ENCODE assay signal across 9 cellular contexts in the genomic region with DNA sequence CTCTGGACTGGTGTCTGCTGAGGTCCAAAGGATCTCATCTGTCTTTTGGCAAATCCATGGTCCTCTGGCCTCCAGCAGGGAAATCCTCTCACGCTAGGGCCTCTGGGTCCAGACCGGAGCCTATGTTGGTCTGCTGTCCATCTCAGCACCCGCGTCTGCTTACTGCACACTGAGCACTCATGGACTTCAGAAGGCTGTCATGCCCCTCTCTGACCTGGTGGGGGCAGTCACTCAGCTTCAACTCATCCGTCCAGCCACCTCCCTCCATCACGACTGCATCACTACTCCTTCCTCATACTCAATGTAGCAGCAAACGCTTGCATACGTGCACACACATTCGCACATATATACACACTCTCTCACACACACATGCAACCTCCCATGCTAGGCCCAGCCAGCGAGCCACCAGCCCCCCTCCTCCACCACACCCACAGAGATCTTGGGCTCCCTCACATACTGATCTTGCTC. TPM values are rescaled to one million over a fixed set of nuclear protein-coding genes. Genes with fewer than 3 reads are reported as not detected.
DNase-seq lines count a peak whose midpoint lies in the region; ATAC-seq, FAIRE-seq and TF ChIP-seq lines count a peak whose summit lies in the region.
"Had no signal": no experiment of that assay in that cellular context is flagged by ENCODE, and none has a peak within 500 bp of the region (broad histone marks: within the 10 kb centered on the region; RNA-seq: fewer than 3 reads in every experiment).

No MANE protein-coding gene starts in this region.

- TF ChIP-seq CTCF in A549 (IDR thresholded peaks at IDR 0.05) (no peak), HFFc6 (IDR thresholded peaks at IDR 0.05) (peak; percentile 73), MM.1S (IDR thresholded peaks at IDR 0.05; ENCODE audit: low read length) (peak; percentile 36), stomach (IDR thresholded peaks at IDR 0.05) (peak in 1 of 7 experiments; percentile 28)

- H3K9me2 ChIP-seq in MM.1S (replicated peaks; ENCODE audit: insufficient read depth, low read length), result no peaks in the 10 kb centered on the region

- no peaks in the 10 kb centered on the region for H3K36me3 ChIP-seq in MM.1S (replicated peaks; ENCODE audit: insufficient read depth, low read length)
- no peaks in the 10 kb centered on the region for H3K36me3 ChIP-seq in iPS DF 6.9 (ENCODE audit: control insufficient read depth, insufficient read depth, low read length)
- H3K36me3 ChIP-seq in stomach, result no peaks in the 10 kb centered on the region

- H3K4me1 ChIP-seq in A549 (no peaks in the 10 kb centered on the region), MM.1S (ENCODE audit: low read length) (0 out of 2 replicates have a peak, but pooled peaks cover 6% of the 10 kb centered on the region), iPS DF 6.9 (ENCODE audit: control insufficient read depth, insufficient read depth, low read length) (no peaks in the 10 kb centered on the region), stomach (no peaks in the 10 kb centered on the region)

- H3K9ac ChIP-seq in MM.1S (ENCODE audit: low read length), result no peak overlapping the region

- no peak overlapping the region for H2AFZ ChIP-seq in MM.1S (ENCODE audit: low read length)

- H3K27me3 ChIP-seq in MM.1S (replicated peaks; ENCODE audit: insufficient read depth, low read length) (no peaks in the 10 kb centered on the region), iPS DF 6.9 (ENCODE audit: control insufficient read depth, insufficient read depth, low read length) (no peaks in the 10 kb centered on the region), stomach (no peaks in the 10 kb centered on the region)

- peak in 1 of 2 experiments; percentile 30; a peak in 1 of 5 replicates for TF ChIP-seq RAD21 in A549 (conservative IDR thresholded peaks at IDR 0.05 in 1 of 2, IDR thresholded peaks at IDR 0.05 in 1 of 2)

- H3K4me3 ChIP-seq in A549 (no peak overlapping the region), MM.1S (ENCODE audit: low read length) (no peak overlapping the region), iPS DF 6.9 (ENCODE audit: low read length) (no peak overlapping the region), stomach (no peak overlapping the region)

- no peaks in the 10 kb centered on the region for H3K36me3 Mint-ChIP-seq in HFFc6 (ENCODE audit: low read depth)
- no peaks in the 10 kb centered on the region for H3K36me3 Mint-ChIP-seq in activated CD8-positive, alpha-beta T cell treated with anti-CD3 and anti-CD28 coated beads, Interleukin-2, amount 10 ng/mL, durations not matched to agents 7 days and 5 days (ENCODE audit: low read depth)

- TF ChIP-seq EP300 in A549 (IDR thresholded peaks at IDR 0.05) (no peak), stomach (IDR thresholded peaks at IDR 0.05) (no peak)

- POLR2A ChIA-PET in A549 (lab: Yijun Ruan, JAX), result no interaction called here
- POLR2A ChIA-PET in activated CD8-positive, alpha-beta T cell treated with anti-CD3 and anti-CD28 coated beads, Interleukin-2, amount 10 ng/mL, durations not matched to agents 7 days and 5 days (lab: Charles Lee), result no interaction called here

- CTCF ChIA-PET in A549 (lab: Yijun Ruan, JAX), result interaction anchor here (0.6 to 1.1 kb wide), 6 partner anchors 9 to 329 kb away, joined by 3 to 4 read pairs (median 3); no protein-coding TSS in a partner anchor
- CTCF ChIA-PET in activated CD8-positive, alpha-beta T cell treated with anti-CD3 and anti-CD28 coated beads, Interleukin-2, amount 10 ng/mL, durations not matched to agents 7 days and 5 days (lab: Charles Lee), result interaction anchor here (0.9 to 1.6 kb wide), 6 partner anchors 8 to 144 kb away, joined by 3 to 6 read pairs (median 3); no protein-coding TSS in a partner anchor

- TF ChIP-seq POLR2A in A549 (IDR thresholded peaks at IDR 0.05; ENCODE audit: low read length), result no peak
- no peak for TF ChIP-seq POLR2A in GM12891 (IDR thresholded peaks at IDR 0.05; ENCODE audit: low read depth, low read length)
- TF ChIP-seq POLR2A in stomach (IDR thresholded peaks at IDR 0.05), result no peak

- H3K27ac ChIP-seq in A549 (no peak overlapping the region), MM.1S (ENCODE audit: low read length) (no peak overlapping the region), iPS DF 6.9 (ENCODE audit: low read length) (no peak overlapping the region), stomach (no peak overlapping the region)

- H4K20me1 ChIP-seq in MM.1S (ENCODE audit: insufficient read depth, low read length), result no peaks in the 10 kb centered on the region

- no peak overlapping the region for H3K4me2 ChIP-seq in A549
- H3K4me2 ChIP-seq in MM.1S (ENCODE audit: low read depth, low read length), result no peak overlapping the region

- H3F3A ChIP-seq in MM.1S (ENCODE audit: insufficient read depth, low read length), result no peaks in the 10 kb centered on the region

- H3K4me3 Mint-ChIP-seq in HFFc6, result no peak overlapping the region
- H3K4me3 Mint-ChIP-seq in activated CD8-positive, alpha-beta T cell treated with anti-CD3 and anti-CD28 coated beads, Interleukin-2, amount 10 ng/mL, durations not matched to agents 7 days and 5 days, result no peak overlapping the region

- H3K9me3 Mint-ChIP-seq in HFFc6, result no peaks in the 10 kb centered on the region
- no peaks in the 10 kb centered on the region for H3K9me3 Mint-ChIP-seq in activated CD8-positive, alpha-beta T cell treated with anti-CD3 and anti-CD28 coated beads, Interleukin-2, amount 10 ng/mL, durations not matched to agents 7 days and 5 days (ENCODE audit: insufficient read depth)

- H3K9me3 ChIP-seq in A549 (no peaks in the 10 kb centered on the region), MM.1S (replicated peaks; ENCODE audit: insufficient read depth, low read length) (no peaks in the 10 kb centered on the region), iPS DF 6.9 (ENCODE audit: control insufficient read depth, insufficient read depth, low read length) (no peaks in the 10 kb centered on the region), stomach (no peaks in the 10 kb centered on the region)

- no peak for FAIRE-seq in A549 (lab: Jason Lieb, UNC)
- peak; percentile 98 for FAIRE-seq in GM12891 (lab: Jason Lieb, UNC)

- DNase-seq in A549 (ENCODE audit: low read depth in 1 of 2, low spot score in 1 of 2) (peak; percentile 57 to 58), GM12891 (ENCODE audit: insufficient read length, low spot score) (peak; percentile 75), HFFc6 (peak; percentile 31), MM.1S (no peak), iPS DF 6.9 (ENCODE audit: low read depth, low spot score) (peak; percentile 57), stomach (peak; percentile 41), HK-2 (ENCODE audit: unreplicated experiment) (no peak)
- peak; percentile 58 for DNase-seq in activated CD8-positive, alpha-beta T cell treated with anti-CD3 and anti-CD28 coated beads, Interleukin-2, amount 10 ng/mL, durations not matched to agents 7 days and 5 days
- DNase-seq: left cardiac atrium had no signal

- intact Hi-C loops in stomach (cut with DNase I; ENCODE audit: low total_unique reads), result no loop called here

- no peaks in the 10 kb centered on the region for H3K79me2 ChIP-seq in MM.1S (ENCODE audit: low read length)

- peaks cover 14% of the 10 kb centered on the region for H3K27me3 Mint-ChIP-seq in HFFc6 (ENCODE audit: insufficient read depth)
- H3K27me3 Mint-ChIP-seq in activated CD8-positive, alpha-beta T cell treated with anti-CD3 and anti-CD28 coated beads, Interleukin-2, amount 10 ng/mL, durations not matched to agents 7 days and 5 days (ENCODE audit: low read depth), result no peaks in the 10 kb centered on the region

- no peaks in the 10 kb centered on the region for H3K4me1 Mint-ChIP-seq in HFFc6 (ENCODE audit: low read depth)
- peaks cover 5% of the 10 kb centered on the region for H3K4me1 Mint-ChIP-seq in activated CD8-positive, alpha-beta T cell treated with anti-CD3 and anti-CD28 coated beads, Interleukin-2, amount 10 ng/mL, durations not matched to agents 7 days and 5 days (ENCODE audit: low read depth)

- H3K27ac Mint-ChIP-seq in HFFc6, result no peak overlapping the region
- H3K27ac Mint-ChIP-seq in activated CD8-positive, alpha-beta T cell treated with anti-CD3 and anti-CD28 coated beads, Interleukin-2, amount 10 ng/mL, durations not matched to agents 7 days and 5 days, result no peak overlapping the region

- peak; percentile 73 to 93; a peak in 5 of 6 replicates for ATAC-seq in A549
- peak; percentile 70 for ATAC-seq in activated CD8-positive, alpha-beta T cell treated with anti-CD3 and anti-CD28 coated beads, Interleukin-2, amount 10 ng/mL, durations not matched to agents 7 days and 5 days

- 54% methylated on average over 10 of the region's 10 CpGs for WGBS in A549 (ENCODE audit: missing lambda C conversion rate)
- no CpG with 5 or more reads among the region's 10 CpGs for WGBS in iPS DF 6.9 (ENCODE audit: insufficient coverage, insufficient read length)
- WGBS in stomach, 5 donors, result 62 to 73% (median 65%) methylated on average over 10 of the region's 10 CpGs

TF ChIP-seq in A549, 52 proteins besides CTCF, POLR2A, EP300 and RAD21 (continues in another document):
- no peak for TF ChIP-seq ZSCAN20 (CRISPR knock-in tag; IDR thresholded peaks at IDR 0.05)

TF ChIP-seq in GM12891, 5 proteins besides CTCF, POLR2A, EP300 and RAD21:
- TF ChIP-seq TAF1 (IDR thresholded peaks at IDR 0.05; ENCODE audit: low read depth, low read length) (no peak), POLR2AphosphoS5 (IDR thresholded peaks at IDR 0.05; ENCODE audit: low read depth, low read length) (no peak), SPI1 (IDR thresholded peaks at IDR 0.05; ENCODE audit: low read depth, low read length) (no peak), PAX5 (IDR thresholded peaks at IDR 0.05; ENCODE audit: insufficient read depth, low read length, severe bottlenecking) (no peak), POU2F2 (IDR thresholded peaks at IDR 0.05; ENCODE audit: low read depth, low read length) (no peak)
TF ChIP-seq in GM12891: peak in this region for 0.

RNA-seq across cellular contexts. Expression of gene GABRR2, which starts 33.3 kb away (rescaled TPM):
- polyA plus RNA-seq in A549 (2011; rRNA removed), result 0.09 and 0.12 TPM in 2 replicates
- polyA plus RNA-seq in A549 (2012; cell fraction: cytosol; rRNA removed), result 0.04 and 0.07 TPM in 2 replicates
- 0.21 and 0.23 TPM in 2 replicates for polyA plus RNA-seq in A549 (2012; cell fraction: nucleus; rRNA removed)
- polyA plus RNA-seq in A549 (2017; fragmentation: RNase III; extraction: RNeasy Plus Mini Kit Qiagen cat#74134 plus additional on column Dnase treatment), result 0.05 to 0.21 TPM (median 0.08 TPM) in 3 replicates
- not detected in 2 replicates for polyA minus RNA-seq in A549 (2011; rRNA and poly(A)+ RNA removed)
- 0.21 TPM for polyA plus RNA-seq in GM12891 (2012; ENCODE audit: low read depth, missing spikeins)
- total RNA-seq in HFFc6 (2021; fragmentation: NEBNext Ultra II Directional; extraction: Animal tissue kit (Norgen Biotek cat#: 25700)), result under 1 TPM in 4 of 6 experiments, not detected in 2; 0.10 to 0.24 (median 0.12) TPM
- under 1 TPM; 0.18 to 0.42 TPM for total RNA-seq in activated CD8-positive, alpha-beta T cell treated with anti-CD3 and anti-CD28 coated beads, Interleukin-2, amount 10 ng/mL, durations not matched to agents 7 days and 5 days
- 1 to 10 TPM in 1 of 5 donors, under 1 TPM in 1, not detected in 3; 0.73 to 7.6 TPM for total RNA-seq in stomach
- under 1 TPM in 1 of 3 donors, not detected in 2; 0.15 TPM for polyA plus RNA-seq in stomach

Comparison
In these comparisons a context has a peak if more than half of its experiments do, and no peak if none do; other contexts are left out.
1. DNase-seq: peak in A549 (2 of 2), GM12891 (single experiment), HFFc6 (single experiment), activated CD8-positive, alpha-beta T cell treated with anti-CD3 and anti-CD28 coated beads, Interleukin-2, amount 10 ng/mL, durations not matched to agents 7 days and 5 days (single experiment), iPS DF 6.9 (single experiment) and stomach (single experiment); none in MM.1S (single experiment) and HK-2 (single experiment).